ENCODE assay signal across 8 cellular contexts in genomic region chr17:68036304-68037147, GRCh38. TPM values are rescaled to one million over a fixed set of nuclear protein-coding genes. Genes with fewer than 3 reads are reported as not detected.
DNase-seq lines count a peak whose midpoint lies in the region; ATAC-seq, FAIRE-seq and TF ChIP-seq lines count a peak whose summit lies in the region.

No MANE protein-coding gene starts in this region.

- intact Hi-C loops in sigmoid colon (cut with DNase I), result loop anchor here (5.0 kb wide), 2 partner anchors 44 to 476 kb away; partner anchors contain the start of gene PRKAR1A

- TF ChIP-seq CTCF in fibroblast of pulmonary artery (IDR thresholded peaks at IDR 0.05; ENCODE audit: low read length, missing control alignments) (no peak), sigmoid colon (IDR thresholded peaks at IDR 0.05) (no peak)

- H3K27ac ChIP-seq in SJSA1 (peak overlapping the region; percentile 95), sigmoid colon (peak overlapping the region; percentile 75 to 88 (median 80))

- TF ChIP-seq EP300 in sigmoid colon (IDR thresholded peaks at IDR 0.05), result no peak

- peak; percentile 31 for DNase-seq in NOMO-1 treated with DMSO at 0.1 percent for 48 hours (lab: John Stamatoyannopoulos, UW; ENCODE audit: unreplicated experiment)
- DNase-seq in NOMO-1 treated with dmso at 0.1 percent for 144 hours (lab: John Stamatoyannopoulos, UW; ENCODE audit: unreplicated experiment), result no peak
- peak in 1 of 2 experiments; percentile 29 for DNase-seq in SJSA1 (ENCODE audit: low read depth in 1 of 2, low spot score in 2 of 2)
- DNase-seq in fibroblast of pulmonary artery (ENCODE audit: low read depth), result peak; percentile 39
- DNase-seq in sigmoid colon, result no peak
- DNase-seq in GM12892 (ENCODE audit: insufficient read length), result no peak
- no peak for DNase-seq in 8988T

- H3K4me3 ChIP-seq in SJSA1, result peak overlapping the region; percentile 88
- peak overlapping the region; percentile 93 for H3K4me3 ChIP-seq in fibroblast of pulmonary artery (replicated peaks; ENCODE audit: low read depth, low read length)
- H3K4me3 ChIP-seq in sigmoid colon, result peak overlapping the region; percentile 79 to 95 (median 82)

- peaks cover 21% of the 10 kb centered on the region for H3K4me1 ChIP-seq in SJSA1 (replicated peaks)
- H3K4me1 ChIP-seq in sigmoid colon, result peaks cover 0 to 28% (median 11%) of the 10 kb centered on the region in 4 donors

- no peak for TF ChIP-seq POLR2A in sigmoid colon (IDR thresholded peaks at IDR 0.05)
- TF ChIP-seq POLR2A in GM12892 (IDR thresholded peaks at IDR 0.05; ENCODE audit: low read depth, low read length), result no peak

- no peaks in the 10 kb centered on the region for H3K9me3 ChIP-seq in SJSA1 (replicated peaks)
- H3K9me3 ChIP-seq in sigmoid colon, result no peaks in the 10 kb centered on the region

- H3K27me3 ChIP-seq in SJSA1 (replicated peaks) (no peaks in the 10 kb centered on the region), sigmoid colon (no peaks in the 10 kb centered on the region)

- FAIRE-seq in GM12892 (lab: Jason Lieb, UNC), result no peak

- no peak for ATAC-seq in GM19324 (IDR thresholded peaks at IDR 0.05; ENCODE audit: low FRiP score, unreplicated experiment)

- H3K36me3 ChIP-seq in SJSA1 (peaks cover 60% of the 10 kb centered on the region), sigmoid colon (peaks cover 7 to 40% (median 20%) of the 10 kb centered on the region in 4 donors)

- WGBS in sigmoid colon, 2 donors, result 13 to 19% methylated on average over 11 of the region's 11 CpGs

RNA-seq across cellular contexts. Expression of gene KPNA2, which starts 1.0 kb away (rescaled TPM):
- 309 and 338 TPM in 2 replicates for total RNA-seq in SJSA1 (2014; rRNA removed; shearing (Covaris generic))
- 10 to 100 TPM in 2 of 4 donors, 1 to 10 TPM in 2; 7.4 to 17.0 (median 13.0) TPM for total RNA-seq in sigmoid colon
- 10 to 100 TPM; 11.4 to 63.6 (median 25.4) TPM for polyA plus RNA-seq in sigmoid colon
- 88.5 TPM for polyA plus RNA-seq in GM12892 (2012; ENCODE audit: missing spikeins)

RNA-seq across cellular contexts. Expression of gene C17orf58, which starts 40.3 kb away (rescaled TPM):
- 12.4 and 20.0 TPM in 2 replicates for total RNA-seq in SJSA1 (2014; rRNA removed; shearing (Covaris generic))
- total RNA-seq in sigmoid colon, result 10 to 100 TPM in 1 of 4 donors, 1 to 10 TPM in 3; 1.4 to 12.5 (median 5.1) TPM
- polyA plus RNA-seq in sigmoid colon, result 10 to 100 TPM in 2 of 3 donors, 1 to 10 TPM in 1; 8.3 to 24.7 (median 22.2) TPM
- polyA plus RNA-seq in GM12892 (2012; ENCODE audit: missing spikeins), result 9.5 TPM

Comparison
In these comparisons a context has a peak if more than half of its experiments do, and no peak if none do; other contexts are left out.
1. DNase-seq: peak in NOMO-1 treated with DMSO at 0.1 percent for 48 hours (single experiment) and fibroblast of pulmonary artery (single experiment); none in NOMO-1 treated with dmso at 0.1 percent for 144 hours (single experiment), sigmoid colon (single experiment), GM12892 (single experiment) and 8988T (single experiment).
2. RNA of gene KPNA2, which starts 1.0 kb away (total RNA-seq): 309 to 338 TPM in SJSA1; 7.4 to 17.0 TPM in sigmoid colon; every median in the first group is over 10 times any median in the second.
3. Peak in every context shown above with its lines, with median percentiles within 50 percentile points of each other: H3K4me3 ChIP-seq.